ENCODE assay signal across 12 cellular contexts in the genomic region with DNA sequence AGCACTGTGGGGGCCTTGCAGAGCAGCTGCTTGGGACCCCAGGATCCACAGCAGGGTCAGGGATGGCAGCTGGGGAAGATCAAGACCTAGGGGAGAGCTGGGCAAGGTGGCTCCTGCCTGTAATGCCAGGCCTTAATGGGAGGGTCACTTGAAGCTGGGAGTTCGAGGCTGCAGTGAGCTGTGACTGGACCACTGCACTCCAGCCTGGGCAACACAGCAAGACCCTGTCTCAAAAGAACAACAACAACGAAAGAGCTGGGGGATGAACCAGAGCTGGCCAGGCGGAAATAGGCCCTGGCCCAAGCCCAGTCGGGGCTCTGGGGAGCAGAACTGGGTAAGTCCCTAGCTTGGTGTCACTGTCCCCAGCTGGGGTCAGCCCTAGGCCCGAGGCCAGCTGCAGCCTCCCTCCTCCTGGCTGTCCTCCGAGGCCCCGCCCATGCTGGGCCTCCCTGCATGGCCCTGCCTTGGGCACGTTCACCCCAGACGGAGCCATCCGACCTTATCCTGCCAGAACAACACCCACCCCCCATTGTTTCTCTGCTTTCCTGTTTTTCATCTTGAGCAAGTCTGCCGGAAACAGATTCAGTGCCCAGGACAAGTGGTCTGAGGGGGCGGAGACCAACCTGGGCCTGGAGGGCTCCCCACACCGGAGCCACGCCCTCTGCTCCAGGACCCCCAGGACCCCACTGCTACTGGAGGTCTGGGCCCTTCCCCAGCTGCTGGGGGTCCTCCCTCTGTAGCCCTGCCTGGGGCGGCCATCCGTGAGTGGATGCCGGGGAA. TPM values are rescaled to one million over a fixed set of nuclear protein-coding genes. Genes with fewer than 3 reads are reported as not detected.
DNase-seq lines count a peak whose midpoint lies in the region; ATAC-seq, FAIRE-seq and TF ChIP-seq lines count a peak whose summit lies in the region.
"Had no signal": no experiment of that assay in that cellular context is flagged by ENCODE, and none has a peak within 500 bp of the region (broad histone marks: within the 10 kb centered on the region; RNA-seq: fewer than 3 reads in every experiment).

No MANE protein-coding gene starts in this region.

- H3K4me1 ChIP-seq in gastroesophageal sphincter, result peaks cover 0 to 35% (median 15%) of the 10 kb centered on the region in 3 donors
- peaks cover 0 to 7% of the 10 kb centered on the region in 2 donors for H3K4me1 ChIP-seq in uterus

- no peaks in the 10 kb centered on the region for H3K27me3 Mint-ChIP-seq in mesothelial cell of epicardium (ENCODE audit: low read depth)

- WGBS in gastroesophageal sphincter (ENCODE audit: low coverage in 1 of 2), 2 donors, result 55 to 70% methylated on average over 2 to 6 of the region's 17 CpGs

- ATAC-seq in gastroesophageal sphincter, result peak; percentile 41
- ATAC-seq: activated naive CD8-positive, alpha-beta T cell treated with anti-CD3 and anti-CD28 coated beads, Interleukin-2, amount 50 U/mL, for 24 hours; pancreas had no signal

- H3K9me3 Mint-ChIP-seq in mesothelial cell of epicardium, result no peaks in the 10 kb centered on the region
- H3K9me3 Mint-ChIP-seq: activated CD4-positive, alpha-beta memory T cell treated with anti-CD3 and anti-CD28 coated beads for 36 hours; activated naive CD8-positive, alpha-beta T cell treated with anti-CD3 and anti-CD28 coated beads, Interleukin-2, amount 50 U/mL, for 24 hours had no signal

- peaks cover 10% of the 10 kb centered on the region for H3K4me1 Mint-ChIP-seq in mesothelial cell of epicardium

- peak overlapping the region; percentile 70 for H3K4me3 Mint-ChIP-seq in mesothelial cell of epicardium
- H3K4me3 Mint-ChIP-seq: activated CD4-positive, alpha-beta memory T cell treated with anti-CD3 and anti-CD28 coated beads for 36 hours had no signal

- H3K4me3 ChIP-seq in SK-N-MC (peak overlapping the region; percentile 89), gastroesophageal sphincter (peak overlapping the region in 1 of 2 donors; percentile 65), uterus (no peak overlapping the region)

- H3K27me3 ChIP-seq in gastroesophageal sphincter (peaks cover 51% of the 10 kb centered on the region), uterus (no peaks in the 10 kb centered on the region)
- H3K27me3 ChIP-seq: pancreas had no signal

- H3K36me3 ChIP-seq in SK-N-MC (ENCODE audit: insufficient read depth, low read length) (no peaks in the 10 kb centered on the region), gastroesophageal sphincter (no peaks in the 10 kb centered on the region), uterus (no peaks in the 10 kb centered on the region)
- H3K36me3 ChIP-seq: pancreas had no signal

- TF ChIP-seq CTCF in gastroesophageal sphincter (IDR thresholded peaks at IDR 0.05), result no peak
- no peak for TF ChIP-seq CTCF in mesothelial cell of epicardium (IDR thresholded peaks at IDR 0.05; ENCODE audit: unreplicated experiment)
- no peak for TF ChIP-seq CTCF in uterus (IDR thresholded peaks at IDR 0.05)

- H3K27ac ChIP-seq in SK-N-MC (no peak overlapping the region), gastroesophageal sphincter (peak overlapping the region in 3 of 4 donors; percentile 42 to 80 (median 79)), uterus (peak overlapping the region; percentile 64 to 72)
- H3K27ac ChIP-seq: pancreas had no signal

- no peaks in the 10 kb centered on the region for H3K9me3 ChIP-seq in SK-N-MC (ENCODE audit: low read depth, low read length)
- no peaks in the 10 kb centered on the region for H3K9me3 ChIP-seq in gastroesophageal sphincter
- H3K9me3 ChIP-seq in uterus, result no peaks in the 10 kb centered on the region
- H3K9me3 ChIP-seq: pancreas had no signal

- DNase-seq in SK-N-MC (ENCODE audit: low read depth, low spot score) (no peak), mesothelial cell of epicardium (ENCODE audit: low spot score in 2 of 2, unreplicated experiment in 2 of 2) (no peak), uterus (peak in 1 of 2 donors; percentile 58), GM03348 (ENCODE audit: low spot score) (no peak), GM19239 (ENCODE audit: insufficient read length, low spot score) (no peak)
- no peak for DNase-seq in effector CD8-positive, alpha-beta T cell (lab: John Stamatoyannopoulos, UW)
- DNase-seq: activated CD4-positive, alpha-beta memory T cell treated with anti-CD3 and anti-CD28 coated beads for 36 hours; activated naive CD8-positive, alpha-beta T cell treated with anti-CD3 and anti-CD28 coated beads, Interleukin-2, amount 50 U/mL, for 24 hours; NCI-H524 treated with DMSO at 0.1 percent for 48 hours had no signal

- peaks cover 4% of the 10 kb centered on the region for H3K36me3 Mint-ChIP-seq in mesothelial cell of epicardium
- H3K36me3 Mint-ChIP-seq: activated CD4-positive, alpha-beta memory T cell treated with anti-CD3 and anti-CD28 coated beads for 36 hours had no signal

- no peak overlapping the region for H3K27ac Mint-ChIP-seq in mesothelial cell of epicardium
- H3K27ac Mint-ChIP-seq: activated CD4-positive, alpha-beta memory T cell treated with anti-CD3 and anti-CD28 coated beads for 36 hours; activated naive CD8-positive, alpha-beta T cell treated with anti-CD3 and anti-CD28 coated beads, Interleukin-2, amount 50 U/mL, for 24 hours had no signal

- no peak overlapping the region for H3K9ac ChIP-seq in SK-N-MC (ENCODE audit: insufficient read length)

- no peak for TF ChIP-seq POLR2A in gastroesophageal sphincter (IDR thresholded peaks at IDR 0.05)
- TF ChIP-seq POLR2A in uterus (IDR thresholded peaks at IDR 0.05), result no peak

- intact Hi-C loops in uterus (cut with DNase I; ENCODE audit: low total_unique reads), result no loop called here

- TF ChIP-seq EP300 in gastroesophageal sphincter (IDR thresholded peaks at IDR 0.05), result no peak

- FAIRE-seq in GM19239 (lab: Jason Lieb, UNC), result no peak
- FAIRE-seq: pancreas had no signal

RNA-seq across cellular contexts. Expression of a gene that starts 1.9 kb away (rescaled TPM):
- total RNA-seq in gastroesophageal sphincter, result 10 to 100 TPM in 2 of 4 donors, 1 to 10 TPM in 2; 7.8 to 24.4 (median 11.2) TPM
- 56.2 to 60.5 TPM (median 58.1 TPM) in 3 replicates for total RNA-seq in mesothelial cell of epicardium
- total RNA-seq in uterus, result 10 to 100 TPM in 3 of 4 donors, 1 to 10 TPM in 1; 3.2 to 26.3 (median 21.0) TPM
- total RNA-seq: activated CD4-positive, alpha-beta memory T cell treated with anti-CD3 and anti-CD28 coated beads for 36 hours had no signal

RNA-seq across cellular contexts. Expression of a gene that starts 27.0 kb away (rescaled TPM):
- total RNA-seq in gastroesophageal sphincter (10 to 100 TPM; 28.8 to 43.6 (median 38.4) TPM), mesothelial cell of epicardium (32.8 to 36.1 TPM (median 34.9 TPM) in 3 replicates), uterus (10 to 100 TPM; 22.7 to 45.1 (median 38.6) TPM)

RNA-seq across cellular contexts. Expression of a gene that starts 28.5 kb away (rescaled TPM):
- total RNA-seq in gastroesophageal sphincter, result 10 to 100 TPM in 2 of 4 donors, 1 to 10 TPM in 2; 3.9 to 16.5 (median 9.9) TPM
- 0.20 to 0.51 TPM (median 0.29 TPM) in 3 replicates for total RNA-seq in mesothelial cell of epicardium
- total RNA-seq in uterus, result 10 to 100 TPM in 3 of 4 donors, under 1 TPM in 1; 0.55 to 81.4 (median 20.4) TPM
- total RNA-seq: urinary bladder had no signal

RNA-seq across cellular contexts. Expression of a gene that starts 34.0 kb away (rescaled TPM):
- total RNA-seq in gastroesophageal sphincter, result 10 to 100 TPM; 16.2 to 31.4 (median 22.7) TPM
- total RNA-seq in mesothelial cell of epicardium, result not detected in 3 replicates
- total RNA-seq in uterus, result 100 to 1,000 TPM in 2 of 4 donors, 10 to 100 TPM in 1, 1 to 10 TPM in 1; 1.2 to 164 (median 89.7) TPM
- total RNA-seq: activated CD4-positive, alpha-beta memory T cell treated with anti-CD3 and anti-CD28 coated beads for 36 hours; urinary bladder had no signal

RNA-seq across cellular contexts. Expression of a gene that starts 43.8 kb away (rescaled TPM):
- total RNA-seq in gastroesophageal sphincter, result not detected
- total RNA-seq in mesothelial cell of epicardium, result not detected in 3 replicates
- under 1 TPM in 1 of 4 donors, not detected in 3; 0.27 TPM for total RNA-seq in uterus
- total RNA-seq: activated CD4-positive, alpha-beta memory T cell treated with anti-CD3 and anti-CD28 coated beads for 36 hours; pancreas; urinary bladder had no signal
